ENCODE assay signal across 2 cellular contexts in genomic region chr22:27603111-27603822, GRCh38.
TF ChIP-seq lines count a peak whose summit lies in the region.

No MANE protein-coding gene starts in this region.

TF ChIP-seq in H1, 55 proteins besides CTCF, POLR2A, EP300 and RAD21:
- TF ChIP-seq TBP (IDR thresholded peaks at IDR 0.05; ENCODE audit: low read depth, low read length) (no peak), SUZ12 (IDR thresholded peaks at IDR 0.05; ENCODE audit: low read length) (no peak)

TF ChIP-seq in WTC11, 78 proteins besides CTCF, POLR2A, EP300 and RAD21:
- TF ChIP-seq ZSCAN18 (CRISPR knock-in tag; IDR thresholded peaks at IDR 0.05) (no peak), IRF1 (CRISPR knock-in tag; IDR thresholded peaks at IDR 0.05) (no peak), ZNF138 (CRISPR knock-in tag; conservative IDR thresholded peaks at IDR 0.05) (no peak), ZNF423 (CRISPR knock-in tag; IDR thresholded peaks at IDR 0.05) (no peak), MAX (CRISPR knock-in tag; IDR thresholded peaks at IDR 0.05) (no peak), JAZF1 (CRISPR knock-in tag; IDR thresholded peaks at IDR 0.05) (no peak), ZNF121 (CRISPR knock-in tag; IDR thresholded peaks at IDR 0.05) (no peak), ZNF425 (CRISPR knock-in tag; conservative IDR thresholded peaks at IDR 0.05) (no peak), SP1 (CRISPR knock-in tag; conservative IDR thresholded peaks at IDR 0.05) (no peak), TCF7 (CRISPR knock-in tag; IDR thresholded peaks at IDR 0.05; ENCODE audit: low read depth) (no peak), ETV6 (CRISPR knock-in tag; IDR thresholded peaks at IDR 0.05) (no peak)
